ENCODE assay signal across 8 cellular contexts in the genomic region with DNA sequence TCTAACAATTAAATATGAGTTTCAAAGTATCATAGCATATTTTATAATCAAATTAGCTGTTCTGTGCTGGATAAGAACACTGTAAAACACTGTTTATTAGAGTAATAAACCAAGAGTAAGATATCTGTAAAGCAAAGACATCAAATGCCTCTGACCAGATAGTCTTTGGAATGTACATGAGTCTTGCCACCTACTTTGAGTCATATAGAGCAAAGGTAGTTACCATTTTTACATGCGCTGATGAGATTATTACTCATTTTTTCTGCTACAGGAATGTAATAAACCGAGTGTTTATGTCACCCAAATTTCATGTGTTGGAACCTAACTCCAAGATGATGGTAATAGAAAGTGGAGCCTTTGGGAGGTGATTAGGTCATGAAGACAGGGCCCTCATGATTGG.
"Had no signal": no experiment of that assay in that cellular context is flagged by ENCODE, and none has a peak within 500 bp of the region (broad histone marks: within the 10 kb centered on the region; RNA-seq: fewer than 3 reads in every experiment).

No MANE protein-coding gene starts in this region.

- H3K4me2 ChIP-seq: GM23338 had no signal

- ATAC-seq: GM23338, HCT116, HepG2 had no signal

- H3K4me3 ChIP-seq: GM23338 had no signal

- H3K27ac ChIP-seq: HL-60 had no signal

- H2AFZ ChIP-seq: GM23338 had no signal

- FAIRE-seq: H1, H54, HepG2 had no signal

- DNase-seq: H9, HFFc6 had no signal
